ENCODE assay signal across 1 cellular context in the genomic region with DNA sequence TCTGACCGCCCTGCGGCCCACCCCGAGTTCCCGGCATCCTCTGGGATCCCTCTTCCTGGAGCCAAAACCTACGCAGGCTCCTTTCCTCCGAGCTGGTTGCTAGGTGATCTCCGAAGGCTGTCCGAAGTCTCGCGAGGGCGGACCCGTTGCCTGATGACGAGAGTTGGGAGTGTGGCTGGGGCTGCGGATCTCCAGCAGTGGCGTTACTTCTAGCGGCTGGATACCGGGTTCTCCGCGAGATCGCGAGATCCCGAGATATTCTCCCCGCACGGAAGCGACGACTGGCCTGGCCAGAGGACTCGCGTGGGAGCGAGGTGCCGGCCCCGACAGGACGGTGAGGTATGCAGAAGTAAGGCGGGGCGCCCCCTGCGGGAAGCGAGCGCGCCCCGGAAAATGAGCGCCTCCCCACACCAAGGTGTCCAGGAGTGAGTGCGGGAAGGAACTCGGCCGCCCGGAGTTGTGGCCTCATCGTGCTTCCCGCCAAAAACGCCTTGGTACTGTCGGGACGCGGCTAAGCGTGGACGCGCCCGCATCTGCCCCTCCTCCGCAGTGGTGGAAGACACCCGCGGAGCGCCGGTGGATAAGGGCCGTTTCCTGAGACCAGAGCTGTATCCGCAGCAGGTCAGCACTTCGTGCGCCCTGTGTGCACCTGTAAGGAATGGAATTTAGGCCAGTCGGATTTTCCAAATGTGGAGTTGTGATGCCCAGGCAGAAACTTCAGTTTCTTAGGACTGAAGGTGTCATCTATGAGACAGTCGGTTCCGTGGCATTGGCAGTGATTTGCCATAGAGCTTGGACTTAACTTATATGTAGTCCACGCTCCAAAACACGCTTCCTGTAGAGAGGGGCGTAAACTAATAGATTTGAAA.
TF ChIP-seq lines count a peak whose summit lies in the region.

A gene (plus strand): TSS at position 146 of the 869 bp plus-strand sequence. CDS start 1,426 bp downstream, outside the sequence.

TF ChIP-seq in K562, 482 proteins besides CTCF, POLR2A, EP300 and RAD21 (continued from another document and continues in another):
- TF ChIP-seq, protein P1, sequence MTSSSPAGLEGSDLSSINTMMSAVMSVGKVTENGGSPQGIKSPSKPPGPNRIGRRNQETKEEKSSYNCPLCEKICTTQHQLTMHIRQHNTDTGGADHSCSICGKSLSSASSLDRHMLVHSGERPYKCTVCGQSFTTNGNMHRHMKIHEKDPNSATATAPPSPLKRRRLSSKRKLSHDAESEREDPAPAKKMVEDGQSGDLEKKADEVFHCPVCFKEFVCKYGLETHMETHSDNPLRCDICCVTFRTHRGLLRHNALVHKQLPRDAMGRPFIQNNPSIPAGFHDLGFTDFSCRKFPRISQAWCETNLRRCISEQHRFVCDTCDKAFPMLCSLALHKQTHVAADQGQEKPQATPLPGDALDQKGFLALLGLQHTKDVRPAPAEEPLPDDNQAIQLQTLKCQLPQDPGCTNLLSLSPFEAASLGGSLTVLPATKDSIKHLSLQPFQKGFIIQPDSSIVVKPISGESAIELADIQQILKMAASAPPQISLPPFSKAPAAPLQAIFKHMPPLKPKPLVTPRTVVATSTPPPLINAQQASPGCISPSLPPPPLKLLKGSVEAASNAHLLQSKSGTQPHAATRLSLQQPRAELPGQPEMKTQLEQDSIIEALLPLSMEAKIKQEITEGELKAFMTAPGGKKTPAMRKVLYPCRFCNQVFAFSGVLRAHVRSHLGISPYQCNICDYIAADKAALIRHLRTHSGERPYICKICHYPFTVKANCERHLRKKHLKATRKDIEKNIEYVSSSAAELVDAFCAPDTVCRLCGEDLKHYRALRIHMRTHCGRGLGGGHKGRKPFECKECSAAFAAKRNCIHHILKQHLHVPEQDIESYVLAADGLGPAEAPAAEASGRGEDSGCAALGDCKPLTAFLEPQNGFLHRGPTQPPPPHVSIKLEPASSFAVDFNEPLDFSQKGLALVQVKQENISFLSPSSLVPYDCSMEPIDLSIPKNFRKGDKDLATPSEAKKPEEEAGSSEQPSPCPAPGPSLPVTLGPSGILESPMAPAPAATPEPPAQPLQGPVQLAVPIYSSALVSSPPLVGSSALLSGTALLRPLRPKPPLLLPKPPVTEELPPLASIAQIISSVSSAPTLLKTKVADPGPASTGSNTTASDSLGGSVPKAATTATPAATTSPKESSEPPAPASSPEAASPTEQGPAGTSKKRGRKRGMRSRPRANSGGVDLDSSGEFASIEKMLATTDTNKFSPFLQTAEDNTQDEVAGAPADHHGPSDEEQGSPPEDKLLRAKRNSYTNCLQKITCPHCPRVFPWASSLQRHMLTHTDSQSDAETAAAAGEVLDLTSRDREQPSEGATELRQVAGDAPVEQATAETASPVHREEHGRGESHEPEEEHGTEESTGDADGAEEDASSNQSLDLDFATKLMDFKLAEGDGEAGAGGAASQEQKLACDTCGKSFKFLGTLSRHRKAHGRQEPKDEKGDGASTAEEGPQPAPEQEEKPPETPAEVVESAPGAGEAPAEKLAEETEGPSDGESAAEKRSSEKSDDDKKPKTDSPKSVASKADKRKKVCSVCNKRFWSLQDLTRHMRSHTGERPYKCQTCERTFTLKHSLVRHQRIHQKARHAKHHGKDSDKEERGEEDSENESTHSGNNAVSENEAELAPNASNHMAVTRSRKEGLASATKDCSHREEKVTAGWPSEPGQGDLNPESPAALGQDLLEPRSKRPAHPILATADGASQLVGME (CRISPR knock-in tag; IDR thresholded peaks at IDR 0.05), result peak; percentile 43
- peak; percentile 61; the same call in 1 of the 2 replicates for TF ChIP-seq ZNF766 (CRISPR knock-in tag; conservative IDR thresholded peaks at IDR 0.05)
- TF ChIP-seq ETS2 (tag; IDR thresholded peaks at IDR 0.05; ENCODE audit: borderline replicate concordance, poor library complexity, severe bottlenecking), result no peak
- no peak for TF ChIP-seq SP2 (IDR thresholded peaks at IDR 0.05; ENCODE audit: extremely low read depth, low read depth, low read length, poor library complexity, severe bottlenecking)
- TF ChIP-seq FOXJ2 (tag; IDR thresholded peaks at IDR 0.05), result no peak
- TF ChIP-seq, protein P2, sequence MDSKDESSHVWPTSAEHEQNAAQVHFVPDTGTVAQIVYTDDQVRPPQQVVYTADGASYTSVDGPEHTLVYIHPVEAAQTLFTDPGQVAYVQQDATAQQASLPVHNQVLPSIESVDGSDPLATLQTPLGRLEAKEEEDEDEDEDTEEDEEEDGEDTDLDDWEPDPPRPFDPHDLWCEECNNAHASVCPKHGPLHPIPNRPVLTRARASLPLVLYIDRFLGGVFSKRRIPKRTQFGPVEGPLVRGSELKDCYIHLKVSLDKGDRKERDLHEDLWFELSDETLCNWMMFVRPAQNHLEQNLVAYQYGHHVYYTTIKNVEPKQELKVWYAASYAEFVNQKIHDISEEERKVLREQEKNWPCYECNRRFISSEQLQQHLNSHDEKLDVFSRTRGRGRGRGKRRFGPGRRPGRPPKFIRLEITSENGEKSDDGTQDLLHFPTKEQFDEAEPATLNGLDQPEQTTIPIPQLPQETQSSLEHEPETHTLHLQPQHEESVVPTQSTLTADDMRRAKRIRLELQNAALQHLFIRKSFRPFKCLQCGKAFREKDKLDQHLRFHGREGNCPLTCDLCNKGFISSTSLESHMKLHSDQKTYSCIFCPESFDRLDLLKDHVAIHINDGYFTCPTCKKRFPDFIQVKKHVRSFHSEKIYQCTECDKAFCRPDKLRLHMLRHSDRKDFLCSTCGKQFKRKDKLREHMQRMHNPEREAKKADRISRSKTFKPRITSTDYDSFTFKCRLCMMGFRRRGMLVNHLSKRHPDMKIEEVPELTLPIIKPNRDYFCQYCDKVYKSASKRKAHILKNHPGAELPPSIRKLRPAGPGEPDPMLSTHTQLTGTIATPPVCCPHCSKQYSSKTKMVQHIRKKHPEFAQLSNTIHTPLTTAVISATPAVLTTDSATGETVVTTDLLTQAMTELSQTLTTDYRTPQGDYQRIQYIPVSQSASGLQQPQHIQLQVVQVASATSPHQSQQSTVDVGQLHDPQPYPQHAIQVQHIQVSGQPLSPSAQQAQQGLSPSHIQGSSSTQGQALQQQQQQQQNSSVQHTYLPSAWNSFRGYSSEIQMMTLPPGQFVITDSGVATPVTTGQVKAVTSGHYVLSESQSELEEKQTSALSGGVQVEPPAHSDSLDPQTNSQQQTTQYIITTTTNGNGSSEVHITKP (IDR thresholded peaks at IDR 0.05; ENCODE audit: partially characterized antibody), result peak; percentile 78
- no peak for TF ChIP-seq COPS2 (conservative IDR thresholded peaks at IDR 0.05)
- TF ChIP-seq ILK (tag; IDR thresholded peaks at IDR 0.05; ENCODE audit: borderline replicate concordance, low read depth), result no peak
- TF ChIP-seq, protein P3, sequence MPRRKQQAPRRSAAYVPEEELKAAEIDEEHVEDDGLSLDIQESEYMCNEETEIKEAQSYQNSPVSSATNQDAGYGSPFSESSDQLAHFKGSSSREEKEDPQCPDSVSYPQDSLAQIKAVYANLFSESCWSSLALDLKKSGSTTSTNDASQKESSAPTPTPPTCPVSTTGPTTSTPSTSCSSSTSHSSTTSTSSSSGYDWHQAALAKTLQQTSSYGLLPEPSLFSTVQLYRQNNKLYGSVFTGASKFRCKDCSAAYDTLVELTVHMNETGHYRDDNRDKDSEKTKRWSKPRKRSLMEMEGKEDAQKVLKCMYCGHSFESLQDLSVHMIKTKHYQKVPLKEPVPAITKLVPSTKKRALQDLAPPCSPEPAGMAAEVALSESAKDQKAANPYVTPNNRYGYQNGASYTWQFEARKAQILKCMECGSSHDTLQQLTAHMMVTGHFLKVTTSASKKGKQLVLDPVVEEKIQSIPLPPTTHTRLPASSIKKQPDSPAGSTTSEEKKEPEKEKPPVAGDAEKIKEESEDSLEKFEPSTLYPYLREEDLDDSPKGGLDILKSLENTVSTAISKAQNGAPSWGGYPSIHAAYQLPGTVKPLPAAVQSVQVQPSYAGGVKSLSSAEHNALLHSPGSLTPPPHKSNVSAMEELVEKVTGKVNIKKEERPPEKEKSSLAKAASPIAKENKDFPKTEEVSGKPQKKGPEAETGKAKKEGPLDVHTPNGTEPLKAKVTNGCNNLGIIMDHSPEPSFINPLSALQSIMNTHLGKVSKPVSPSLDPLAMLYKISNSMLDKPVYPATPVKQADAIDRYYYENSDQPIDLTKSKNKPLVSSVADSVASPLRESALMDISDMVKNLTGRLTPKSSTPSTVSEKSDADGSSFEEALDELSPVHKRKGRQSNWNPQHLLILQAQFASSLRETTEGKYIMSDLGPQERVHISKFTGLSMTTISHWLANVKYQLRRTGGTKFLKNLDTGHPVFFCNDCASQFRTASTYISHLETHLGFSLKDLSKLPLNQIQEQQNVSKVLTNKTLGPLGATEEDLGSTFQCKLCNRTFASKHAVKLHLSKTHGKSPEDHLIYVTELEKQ (CRISPR knock-in tag; IDR thresholded peaks at IDR 0.05), result 0 out of 2 replicates have a peak, but pooled peaks have one; percentile 3
- peak in 2 of 3 experiments; percentile 68 to 84 for TF ChIP-seq YY1 (IDR thresholded peaks at IDR 0.05; ENCODE audit: borderline replicate concordance in 1 of 3, control insufficient read depth in 1 of 3, extremely low read depth in 1 of 3, insufficient read depth in 3 of 3, insufficient read length in 1 of 3, insufficient replicate concordance in 2 of 3, low read depth in 1 of 3, low read length in 2 of 3)
- peak; percentile 75 for TF ChIP-seq ELF1 (tag; IDR thresholded peaks at IDR 0.05)
- TF ChIP-seq NR2C1 (IDR thresholded peaks at IDR 0.05), result no peak
- 0 out of 2 replicates have a peak, but pooled peaks have one; percentile 39 for TF ChIP-seq NR2C1 (tag; IDR thresholded peaks at IDR 0.05)
- peak; percentile 47; the same call in 1 of the 2 replicates for TF ChIP-seq ELF2 (CRISPR knock-in tag; IDR thresholded peaks at IDR 0.05)
- TF ChIP-seq DACH1 (IDR thresholded peaks at IDR 0.05; ENCODE audit: partially characterized antibody), result peak; percentile 31
- TF ChIP-seq ETV6 (IDR thresholded peaks at IDR 0.05; ENCODE audit: borderline replicate concordance in 1 of 2, low read depth in 2 of 2, low read length in 1 of 2), result peak in 1 of 2 experiments; percentile 26; a peak in 1 of 4 replicates
- TF ChIP-seq ETV6 (CRISPR knock-in tag; IDR thresholded peaks at IDR 0.05; ENCODE audit: borderline replicate concordance), result peak; percentile 94; the same call in 1 of the 2 replicates
- TF ChIP-seq E2F3 (CRISPR knock-in tag; IDR thresholded peaks at IDR 0.05), result peak; percentile 99
- peak; percentile 56 for TF ChIP-seq MYBL2 (IDR thresholded peaks at IDR 0.05; ENCODE audit: low read depth)
- TF ChIP-seq MYBL2 (CRISPR knock-in tag; IDR thresholded peaks at IDR 0.05; ENCODE audit: borderline replicate concordance), result no peak
- peak; percentile 88 for TF ChIP-seq ZEB2 (IDR thresholded peaks at IDR 0.05)
- 0 out of 2 replicates have a peak, but pooled peaks have one; percentile 32 for TF ChIP-seq MIER1 (IDR thresholded peaks at IDR 0.05; ENCODE audit: low read depth)
- no peak; the same call in 1 of the 2 replicates for TF ChIP-seq SREBF2 (CRISPR knock-in tag; IDR thresholded peaks at IDR 0.05)
- TF ChIP-seq NCOA1 (IDR thresholded peaks at IDR 0.05; ENCODE audit: low read depth), result peak; percentile 18; the same call in 1 of the 2 replicates
- TF ChIP-seq, protein P4, sequence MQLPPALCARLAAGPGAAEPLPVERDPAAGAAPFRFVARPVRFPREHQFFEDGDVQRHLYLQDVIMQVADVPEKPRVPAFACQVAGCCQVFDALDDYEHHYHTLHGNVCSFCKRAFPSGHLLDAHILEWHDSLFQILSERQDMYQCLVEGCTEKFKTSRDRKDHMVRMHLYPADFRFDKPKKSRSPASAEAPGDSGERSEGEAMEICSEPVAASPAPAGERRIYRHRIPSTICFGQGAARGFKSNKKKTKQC (CRISPR knock-in tag; IDR thresholded peaks at IDR 0.05), result peak; percentile 97
- no peak for TF ChIP-seq ZNF830 (CRISPR knock-in tag; IDR thresholded peaks at IDR 0.05)
- TF ChIP-seq, protein P5, sequence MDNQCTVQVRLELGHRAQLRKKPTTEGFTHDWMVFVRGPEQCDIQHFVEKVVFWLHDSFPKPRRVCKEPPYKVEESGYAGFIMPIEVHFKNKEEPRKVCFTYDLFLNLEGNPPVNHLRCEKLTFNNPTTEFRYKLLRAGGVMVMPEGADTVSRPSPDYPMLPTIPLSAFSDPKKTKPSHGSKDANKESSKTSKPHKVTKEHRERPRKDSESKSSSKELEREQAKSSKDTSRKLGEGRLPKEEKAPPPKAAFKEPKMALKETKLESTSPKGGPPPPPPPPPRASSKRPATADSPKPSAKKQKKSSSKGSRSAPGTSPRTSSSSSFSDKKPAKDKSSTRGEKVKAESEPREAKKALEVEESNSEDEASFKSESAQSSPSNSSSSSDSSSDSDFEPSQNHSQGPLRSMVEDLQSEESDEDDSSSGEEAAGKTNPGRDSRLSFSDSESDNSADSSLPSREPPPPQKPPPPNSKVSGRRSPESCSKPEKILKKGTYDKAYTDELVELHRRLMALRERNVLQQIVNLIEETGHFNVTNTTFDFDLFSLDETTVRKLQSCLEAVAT (IDR thresholded peaks at IDR 0.05), result peak in 1 of 2 experiments; percentile 6; a peak in 1 of 4 replicates
- TF ChIP-seq TEAD4 (IDR thresholded peaks at IDR 0.05; ENCODE audit: low read length), result peak; percentile 49
- 0 out of 2 replicates have a peak, but pooled peaks have one; percentile 50 for TF ChIP-seq TEAD4 (CRISPR knock-in tag; IDR thresholded peaks at IDR 0.05; ENCODE audit: borderline replicate concordance)
- 0 out of 2 replicates have a peak, but pooled peaks have one; percentile 57 for TF ChIP-seq MBD2 (IDR thresholded peaks at IDR 0.05; ENCODE audit: borderline replicate concordance, low read depth)
- peak; percentile 70 for TF ChIP-seq GABPA (tag; conservative IDR thresholded peaks at IDR 0.05; ENCODE audit: low read depth)
- TF ChIP-seq NFRKB (IDR thresholded peaks at IDR 0.05; ENCODE audit: low read depth), result peak; percentile 84; the same call in 1 of the 2 replicates
- TF ChIP-seq, protein P6, sequence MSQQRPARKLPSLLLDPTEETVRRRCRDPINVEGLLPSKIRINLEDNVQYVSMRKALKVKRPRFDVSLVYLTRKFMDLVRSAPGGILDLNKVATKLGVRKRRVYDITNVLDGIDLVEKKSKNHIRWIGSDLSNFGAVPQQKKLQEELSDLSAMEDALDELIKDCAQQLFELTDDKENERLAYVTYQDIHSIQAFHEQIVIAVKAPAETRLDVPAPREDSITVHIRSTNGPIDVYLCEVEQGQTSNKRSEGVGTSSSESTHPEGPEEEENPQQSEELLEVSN (IDR thresholded peaks at IDR 0.05; ENCODE audit: borderline replicate concordance in 1 of 2, extremely low read depth in 1 of 2, insufficient read depth in 1 of 2, insufficient read length in 1 of 2, low read depth in 1 of 2, low read length in 1 of 2, poor library complexity in 1 of 2, severe bottlenecking in 1 of 2), result peak; percentile 99 to 100
- TF ChIP-seq, protein P7, sequence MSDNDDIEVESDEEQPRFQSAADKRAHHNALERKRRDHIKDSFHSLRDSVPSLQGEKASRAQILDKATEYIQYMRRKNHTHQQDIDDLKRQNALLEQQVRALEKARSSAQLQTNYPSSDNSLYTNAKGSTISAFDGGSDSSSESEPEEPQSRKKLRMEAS (CRISPR knock-in tag; IDR thresholded peaks at IDR 0.05), result peak; percentile 97
- TF ChIP-seq, protein P8, sequence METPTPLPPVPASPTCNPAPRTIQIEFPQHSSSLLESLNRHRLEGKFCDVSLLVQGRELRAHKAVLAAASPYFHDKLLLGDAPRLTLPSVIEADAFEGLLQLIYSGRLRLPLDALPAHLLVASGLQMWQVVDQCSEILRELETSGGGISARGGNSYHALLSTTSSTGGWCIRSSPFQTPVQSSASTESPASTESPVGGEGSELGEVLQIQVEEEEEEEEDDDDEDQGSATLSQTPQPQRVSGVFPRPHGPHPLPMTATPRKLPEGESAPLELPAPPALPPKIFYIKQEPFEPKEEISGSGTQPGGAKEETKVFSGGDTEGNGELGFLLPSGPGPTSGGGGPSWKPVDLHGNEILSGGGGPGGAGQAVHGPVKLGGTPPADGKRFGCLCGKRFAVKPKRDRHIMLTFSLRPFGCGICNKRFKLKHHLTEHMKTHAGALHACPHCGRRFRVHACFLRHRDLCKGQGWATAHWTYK (CRISPR knock-in tag; IDR thresholded peaks at IDR 0.05), result 0 out of 2 replicates have a peak, but pooled peaks have one; percentile 55
- TF ChIP-seq ZBTB1 (CRISPR knock-in tag; IDR thresholded peaks at IDR 0.05; ENCODE audit: borderline replicate concordance, low read depth), result peak; percentile 90
- TF ChIP-seq CBX1 (IDR thresholded peaks at IDR 0.05; ENCODE audit: low read depth), result peak; percentile 90; the same call in 1 of the 2 replicates
